Comparison of ENCODE assay signal across 8 cellular contexts in the genomic region with DNA sequence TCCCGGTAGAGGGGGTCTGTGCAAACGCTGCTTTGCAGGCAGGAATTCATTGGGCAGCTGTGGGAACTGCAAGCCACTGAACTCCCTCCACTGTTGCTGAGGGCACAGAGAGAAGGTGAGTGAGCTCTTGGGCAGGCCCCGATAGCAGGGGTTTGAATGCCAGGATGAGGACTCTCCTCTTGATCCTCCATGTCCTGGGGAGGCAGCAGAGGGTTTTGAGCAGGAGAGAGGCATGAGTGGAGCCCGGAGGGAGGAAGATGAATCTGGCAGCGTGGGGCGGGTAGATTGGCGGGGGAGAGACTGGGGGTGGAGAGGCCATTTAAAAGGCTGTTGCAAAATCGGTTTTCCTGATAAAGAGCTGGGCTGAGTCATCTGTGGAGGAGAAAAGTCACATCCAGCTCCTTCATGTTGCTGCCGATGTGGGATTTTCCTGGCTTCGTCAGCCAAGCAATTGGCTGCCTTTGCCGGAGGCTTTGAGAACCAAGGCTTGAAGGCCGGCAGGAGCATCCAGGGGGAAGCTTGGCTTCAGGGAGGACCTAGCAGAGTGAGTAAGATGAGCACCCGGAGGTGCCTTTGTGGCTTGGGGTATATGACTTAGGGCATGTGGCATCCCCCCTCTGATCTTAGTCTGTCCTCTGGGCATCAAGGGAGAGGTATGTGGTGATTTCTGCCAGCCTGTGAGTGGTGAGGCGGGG. TPM values are rescaled to one million over a fixed set of nuclear protein-coding genes. Genes with fewer than 3 reads are reported as not detected.
DNase-seq lines count a peak whose midpoint lies in the region; ATAC-seq and TF ChIP-seq lines count a peak whose summit lies in the region.

A gene with protein sequence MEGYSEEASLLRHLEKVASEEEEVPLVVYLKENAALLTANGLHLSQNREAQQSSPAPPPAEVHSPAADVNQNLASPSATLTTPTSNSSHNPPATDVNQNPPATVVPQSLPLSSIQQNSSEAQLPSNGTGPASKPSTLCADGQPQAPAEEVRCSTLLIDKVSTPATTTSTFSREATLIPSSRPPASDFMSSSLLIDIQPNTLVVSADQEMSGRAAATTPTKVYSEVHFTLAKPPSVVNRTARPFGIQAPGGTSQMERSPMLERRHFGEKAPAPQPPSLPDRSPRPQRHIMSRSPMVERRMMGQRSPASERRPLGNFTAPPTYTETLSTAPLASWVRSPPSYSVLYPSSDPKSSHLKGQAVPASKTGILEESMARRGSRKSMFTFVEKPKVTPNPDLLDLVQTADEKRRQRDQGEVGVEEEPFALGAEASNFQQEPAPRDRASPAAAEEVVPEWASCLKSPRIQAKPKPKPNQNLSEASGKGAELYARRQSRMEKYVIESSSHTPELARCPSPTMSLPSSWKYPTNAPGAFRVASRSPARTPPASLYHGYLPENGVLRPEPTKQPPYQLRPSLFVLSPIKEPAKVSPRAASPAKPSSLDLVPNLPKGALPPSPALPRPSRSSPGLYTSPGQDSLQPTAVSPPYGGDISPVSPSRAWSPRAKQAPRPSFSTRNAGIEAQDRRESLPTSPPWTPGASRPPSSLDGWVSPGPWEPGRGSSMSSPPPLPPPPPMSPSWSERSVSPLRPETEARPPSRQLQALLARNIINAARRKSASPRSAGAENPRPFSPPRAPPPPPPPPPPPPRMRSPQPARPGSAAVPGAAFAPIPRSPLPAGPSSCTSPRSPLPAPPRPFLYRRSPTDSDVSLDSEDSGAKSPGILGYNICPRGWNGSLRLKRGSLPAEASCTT (plus strand): TSS at position 350 of the 695 bp plus-strand sequence. CDS start 7,616 bp downstream, outside the sequence.

- H3K9ac ChIP-seq in SK-N-SH, result peak within 1 kb of the TSS; percentile 74

- no peak for TF ChIP-seq RAD21 in SK-N-SH (IDR thresholded peaks at IDR 0.05; ENCODE audit: low read length)

- POLR2A ChIA-PET in SK-N-SH (lab: Yijun Ruan, JAX), result interaction anchor here (0.7 to 1.7 kb wide), 3 partner anchors 11 to 39 kb away, joined by 3 to 6 read pairs (median 4); no protein-coding TSS in a partner anchor
- POLR2A ChIA-PET in CD8-positive, alpha-beta T cell (lab: Charles Lee), result interaction anchor here (0.6 kb wide), 1 partner anchor 50 kb away, joined by 6 read pairs; no protein-coding TSS in a partner anchor

- no peaks in the 10 kb centered on the region for H3K4me1 Mint-ChIP-seq in CD8-positive, alpha-beta T cell (ENCODE audit: low read depth)

- H3K4me2 ChIP-seq in SK-N-SH, result peak within 1 kb of the TSS; percentile 66

- CTCF ChIA-PET in SK-N-SH (lab: Yijun Ruan, JAX), result interaction anchor here (0.7 to 2.4 kb wide), 10 partner anchors 9 to 80 kb away, joined by 3 to 9 read pairs (median 3); no protein-coding TSS in a partner anchor
- CTCF ChIA-PET in CD8-positive, alpha-beta T cell (lab: Charles Lee), result no interaction called here

- TF ChIP-seq EP300 in SK-N-SH (IDR thresholded peaks at IDR 0.05; ENCODE audit: borderline replicate concordance in 1 of 2, low read depth in 1 of 2, low read length in 1 of 2), result peak in 1 of 2 experiments; percentile 4; a peak in 1 of 4 replicates
- TF ChIP-seq EP300 in gastroesophageal sphincter (IDR thresholded peaks at IDR 0.05), result no peak

- DNase-seq in ELF-1 (ENCODE audit: low read depth, low spot score), result peak; percentile 63
- peak; percentile 63 for DNase-seq in SK-N-SH
- DNase-seq in posterior cingulate gyrus, result peak in 8 of 10 donors; percentile 53 to 93 (median 62)
- DNase-seq in GM13977 (ENCODE audit: low spot score), result no peak
- no peak for DNase-seq in CD8-positive, alpha-beta T cell

- H3K9me3 ChIP-seq in SK-N-SH (no peaks in the 10 kb centered on the region), gastroesophageal sphincter (no peaks in the 10 kb centered on the region)
- no peaks in the 10 kb centered on the region for H3K9me3 ChIP-seq in CD8-positive, alpha-beta T cell (ENCODE audit: low read length)

- in situ Hi-C loops in GM13977 (cut with MboI; ENCODE audit: low pct_unique_long_range_greater_than_20kb, low sequenced_read_pairs, unreplicated experiment), result loop anchor here (10.0 kb wide), 1 partner anchor 76 kb away; no protein-coding TSS in a partner anchor

- H4K20me1 ChIP-seq in SK-N-SH (ENCODE audit: insufficient read depth), result no peaks in the 10 kb centered on the region; the same call in 1 of the 2 replicates

- H3K27ac Mint-ChIP-seq in CD8-positive, alpha-beta T cell, result no peak within 1 kb of the TSS

- TF ChIP-seq POLR2A in gastroesophageal sphincter (IDR thresholded peaks at IDR 0.05), result no peak

- 0 out of 2 replicates have a peak within 1 kb of the TSS, but pooled peaks have one; percentile 11 for H2AFZ ChIP-seq in SK-N-SH (ENCODE audit: low read depth)

- WGBS in SK-N-SH (ENCODE audit: low lambda C conversion rate), result 7% methylated on average over 14 of the region's 14 CpGs
- WGBS in gastroesophageal sphincter (ENCODE audit: low coverage in 1 of 2), 2 donors, result 18 to 20% methylated on average over 6 to 13 of the region's 14 CpGs

- H3K36me3 ChIP-seq in SK-N-SH (replicated peaks in 1 of 2; ENCODE audit: control insufficient read depth in 1 of 2, insufficient read depth in 2 of 2, low read length in 1 of 2) (no peaks in the 10 kb centered on the region), gastroesophageal sphincter (no peaks in the 10 kb centered on the region)
- no peaks in the 10 kb centered on the region for H3K36me3 ChIP-seq in CD8-positive, alpha-beta T cell (ENCODE audit: insufficient read depth, low read length)

- TF ChIP-seq CTCF in SK-N-SH (IDR thresholded peaks at IDR 0.05) (peak; percentile 19; the same call in 1 of the 2 replicates), gastroesophageal sphincter (IDR thresholded peaks at IDR 0.05) (peak in 1 of 4 experiments; percentile 4), GM13977 (IDR thresholded peaks at IDR 0.05; ENCODE audit: extremely low read depth, insufficient read depth, missing control alignments) (no peak)
- TF ChIP-seq CTCF in CD8-positive, alpha-beta T cell (IDR thresholded peaks at IDR 0.05), result no peak

- H3K4me3 ChIP-seq in SK-N-SH (ENCODE audit: low read depth in 2 of 2, low read length in 1 of 2), result peak within 1 kb of the TSS; percentile 45 to 57
- H3K4me3 ChIP-seq in gastroesophageal sphincter, result peak within 1 kb of the TSS in 1 of 2 donors; percentile 15
- H3K4me3 ChIP-seq in CD8-positive, alpha-beta T cell (ENCODE audit: low read depth, low read length), result no peak within 1 kb of the TSS

- intact Hi-C loops in posterior cingulate gyrus (cut with DNase I), result no loop called here
- intact Hi-C loops in CD8-positive, alpha-beta T cell (cut with DNase I, micrococcal nuclease), result no loop called here

- H3K79me2 ChIP-seq in SK-N-SH (ENCODE audit: insufficient read depth), result peaks cover 32% of the 10 kb centered on the region

- H3K4me3 Mint-ChIP-seq in CD8-positive, alpha-beta T cell, result no peak within 1 kb of the TSS

- H3K9me2 ChIP-seq in SK-N-SH, result no peaks in the 10 kb centered on the region

- H3F3A ChIP-seq in SK-N-SH (replicated peaks; ENCODE audit: insufficient read depth), result peaks cover 58% of the 10 kb centered on the region

- H3K4me1 ChIP-seq in SK-N-SH (ENCODE audit: control insufficient read depth in 1 of 2, insufficient read depth in 2 of 2, low read depth in 1 of 2, low read length in 1 of 2), result peaks cover 81 to 89% of the 10 kb centered on the region in 2 experiments
- H3K4me1 ChIP-seq in gastroesophageal sphincter, result peaks cover 21 to 100% (median 74%) of the 10 kb centered on the region in 3 donors
- no peaks in the 10 kb centered on the region for H3K4me1 ChIP-seq in CD8-positive, alpha-beta T cell (ENCODE audit: insufficient read depth, low read length)

- peaks cover 23% of the 10 kb centered on the region for H3K27me3 Mint-ChIP-seq in CD8-positive, alpha-beta T cell (ENCODE audit: low read depth)

- ATAC-seq in gastroesophageal sphincter, result peak; percentile 76
- ATAC-seq in GM21360 (IDR thresholded peaks at IDR 0.05; ENCODE audit: unreplicated experiment), result no peak
- ATAC-seq in GM21717 (IDR thresholded peaks at IDR 0.05; ENCODE audit: unreplicated experiment), result no peak
- ATAC-seq in CD8-positive, alpha-beta T cell, result no peak

- H3K27me3 ChIP-seq in SK-N-SH (ENCODE audit: insufficient read depth) (no peaks in the 10 kb centered on the region), gastroesophageal sphincter (no peaks in the 10 kb centered on the region)
- no peaks in the 10 kb centered on the region for H3K27me3 ChIP-seq in CD8-positive, alpha-beta T cell (ENCODE audit: insufficient read depth, low read length)

- H3K36me3 Mint-ChIP-seq in CD8-positive, alpha-beta T cell, result no peaks in the 10 kb centered on the region

- no peaks in the 10 kb centered on the region for H3K9me3 Mint-ChIP-seq in CD8-positive, alpha-beta T cell

- H3K27ac ChIP-seq in SK-N-SH (ENCODE audit: low read depth in 2 of 2, low read length in 1 of 2) (peak within 1 kb of the TSS; percentile 92 to 94), gastroesophageal sphincter (peak within 1 kb of the TSS; percentile 45 to 92 (median 85))
- no peak within 1 kb of the TSS for H3K27ac ChIP-seq in CD8-positive, alpha-beta T cell (ENCODE audit: low read depth, low read length)

TF ChIP-seq in SK-N-SH, 30 proteins besides CTCF, POLR2A, EP300 and RAD21 (continues in another document):
- TF ChIP-seq POLR2AphosphoS5 (IDR thresholded peaks at IDR 0.05; ENCODE audit: low read depth, low read length), result no peak; the same call in 1 of the 2 replicates
- peak; percentile 37; the same call in 1 of the 2 replicates for TF ChIP-seq TCF12 (IDR thresholded peaks at IDR 0.05)
- peak; percentile 58 for TF ChIP-seq YY1 (IDR thresholded peaks at IDR 0.05; ENCODE audit: low read depth)
- TF ChIP-seq MXI1 (IDR thresholded peaks at IDR 0.05; ENCODE audit: low read depth, low read length), result no peak
- TF ChIP-seq, protein P1, sequence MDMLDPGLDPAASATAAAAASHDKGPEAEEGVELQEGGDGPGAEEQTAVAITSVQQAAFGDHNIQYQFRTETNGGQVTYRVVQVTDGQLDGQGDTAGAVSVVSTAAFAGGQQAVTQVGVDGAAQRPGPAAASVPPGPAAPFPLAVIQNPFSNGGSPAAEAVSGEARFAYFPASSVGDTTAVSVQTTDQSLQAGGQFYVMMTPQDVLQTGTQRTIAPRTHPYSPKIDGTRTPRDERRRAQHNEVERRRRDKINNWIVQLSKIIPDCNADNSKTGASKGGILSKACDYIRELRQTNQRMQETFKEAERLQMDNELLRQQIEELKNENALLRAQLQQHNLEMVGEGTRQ (IDR thresholded peaks at IDR 0.05; ENCODE audit: borderline replicate concordance, low read depth, low read length), result no peak
- no peak for TF ChIP-seq MEF2A (IDR thresholded peaks at IDR 0.05; ENCODE audit: borderline replicate concordance, low read depth)
- no peak for TF ChIP-seq SMC3 (IDR thresholded peaks at IDR 0.05; ENCODE audit: low read depth, low read length)
- 0 out of 2 replicates have a peak, but pooled peaks have one; percentile 19 for TF ChIP-seq TAF1 (IDR thresholded peaks at IDR 0.05; ENCODE audit: borderline replicate concordance, low read depth, low read length)

RNA-seq across cellular contexts. Expression of the gene that starts here (rescaled TPM):
- polyA plus RNA-seq in SK-N-SH (2012; rRNA removed), result 3.0 and 5.1 TPM in 2 replicates
- polyA plus RNA-seq in SK-N-SH (2012; cell fraction: cytosol; rRNA removed), result 3.3 and 4.5 TPM in 2 replicates
- 9.8 and 14.0 TPM in 2 replicates for polyA plus RNA-seq in SK-N-SH (2012; cell fraction: nucleus; rRNA removed)
- 10 to 100 TPM; 31.6 to 50.5 (median 37.4) TPM for total RNA-seq in gastroesophageal sphincter
- total RNA-seq in CD8-positive, alpha-beta T cell, result under 1 TPM; 0.06 to 0.14 TPM

Comparison
In these comparisons a context has a peak if more than half of its experiments do, and no peak if none do; other contexts are left out.
1. RNA of the gene that starts here (total RNA-seq): 31.6 to 50.5 TPM in gastroesophageal sphincter; 0.06 to 0.14 TPM in CD8-positive, alpha-beta T cell; every median in the first group is over 10 times any median in the second.
2. DNase-seq: peak in ELF-1 (single experiment), SK-N-SH (single experiment) and posterior cingulate gyrus (8 of 10); none in GM13977 (single experiment) and CD8-positive, alpha-beta T cell (0 of 7).